8 cellular contexts compared by ENCODE assay signal in the genomic region with DNA sequence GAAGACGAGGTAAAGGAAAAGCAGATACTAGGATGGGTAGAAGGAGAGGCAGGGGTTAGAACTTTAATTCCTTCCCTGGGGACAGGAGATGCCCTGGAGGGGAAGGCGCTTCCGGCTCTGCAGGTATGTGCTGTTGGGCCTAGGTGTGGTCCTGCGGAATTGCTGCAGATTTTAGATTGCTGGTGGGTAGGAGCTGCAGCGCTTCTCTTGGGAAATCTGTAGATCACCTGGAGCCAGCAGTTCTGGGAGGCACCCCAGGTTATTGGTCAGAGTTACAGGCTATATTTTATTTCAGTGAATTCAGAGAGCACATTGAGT. TPM values are rescaled to one million over a fixed set of nuclear protein-coding genes. Genes with fewer than 3 reads are reported as not detected.
DNase-seq lines count a peak whose midpoint lies in the region; ATAC-seq and TF ChIP-seq lines count a peak whose summit lies in the region.

No MANE protein-coding gene starts in this region.

- H3K4me3 ChIP-seq in H7 (ENCODE audit: insufficient read depth, low read depth, low read length) (peak overlapping the region; percentile 87), iPS-11a (ENCODE audit: low read depth, low read length) (peak overlapping the region; percentile 82), spleen (peak overlapping the region; percentile 58 to 94 (median 74))

- H3K4me1 Mint-ChIP-seq in WTC11 (peaks cover 46% of the 10 kb centered on the region), endothelial cell (ENCODE audit: unreplicated experiment) (peaks cover 12% of the 10 kb centered on the region)

- H3K4me3 Mint-ChIP-seq in WTC11 (no peak overlapping the region), endothelial cell (ENCODE audit: unreplicated experiment) (no peak overlapping the region)

- no peak for TF ChIP-seq POLR2A in spleen (IDR thresholded peaks at IDR 0.05)

- no peaks in the 10 kb centered on the region for H3K9me3 Mint-ChIP-seq in WTC11
- H3K9me3 Mint-ChIP-seq in endothelial cell (ENCODE audit: unreplicated experiment) = no peaks in the 10 kb centered on the region

- H3K27me3 Mint-ChIP-seq in WTC11 (ENCODE audit: low read depth) (no peaks in the 10 kb centered on the region; the same call in 1 of the 2 replicates), endothelial cell (ENCODE audit: unreplicated experiment) (peaks cover 1% of the 10 kb centered on the region)

- CTCF ChIA-PET in WTC11 (lab: Charles Lee) = interaction anchor here (1.2 kb wide), 1 partner anchor 30 kb away, joined by 5 read pairs; no protein-coding TSS in a partner anchor

- H3K36me3 Mint-ChIP-seq in WTC11 (peaks cover 5% of the 10 kb centered on the region), endothelial cell (ENCODE audit: low read depth, unreplicated experiment) (no peaks in the 10 kb centered on the region)

- no peaks in the 10 kb centered on the region for H3K9me3 ChIP-seq in spleen

- no peak for TF ChIP-seq CTCF in WTC11 (IDR thresholded peaks at IDR 0.05)
- TF ChIP-seq CTCF in spleen (IDR thresholded peaks at IDR 0.05 in 8 of 11, conservative IDR thresholded peaks at IDR 0.05 in 3 of 11) = no peak
- TF ChIP-seq CTCF in endothelial cell (IDR thresholded peaks at IDR 0.05; ENCODE audit: unreplicated experiment) = no peak

- intact Hi-C loops in spleen (cut with DNase I; ENCODE audit: low total_unique reads) = loop anchor here (5.0 kb wide), 1 partner anchor 65 kb away; the partner anchor contains the start of gene ALDH9A1

- ATAC-seq in WTC11 = peak; percentile 14

- 29 to 41% (median 36%) methylated on average over 5 of the region's 5 CpGs for WGBS in spleen, 5 donors

- H3K27ac Mint-ChIP-seq in WTC11 (no peak overlapping the region), endothelial cell (ENCODE audit: unreplicated experiment) (no peak overlapping the region)

- H3K27me3 ChIP-seq in H7 (ENCODE audit: control insufficient read depth, insufficient read depth, low read length) = no peaks in the 10 kb centered on the region; the same call in 1 of the 2 replicates
- H3K27me3 ChIP-seq in spleen (replicated peaks in 1 of 7) = no peaks in the 10 kb centered on the region

- POLR2A ChIA-PET in WTC11 (lab: Charles Lee) = interaction anchor here (0.6 kb wide), 1 partner anchor 14 kb away, joined by 3 read pairs; no protein-coding TSS in a partner anchor

- H3K27ac ChIP-seq in spleen = peak overlapping the region in 6 of 8 donors; percentile 87 to 95 (median 90)

- peaks cover 21 to 68% (median 52%) of the 10 kb centered on the region in 6 donors for H3K4me1 ChIP-seq in spleen

- DNase-seq in H7 = peak; percentile 36
- peak; percentile 21 for DNase-seq in WTC11 (ENCODE audit: low spot score)
- DNase-seq in spleen = no peak
- no peak for DNase-seq in HT-29 (ENCODE audit: low spot score)
- no peak for DNase-seq in endothelial cell (ENCODE audit: low spot score)
- no peak for DNase-seq in activated gamma-delta T cell (lab: John Stamatoyannopoulos, UW)
- no peak for DNase-seq in NCI-H226

- peaks cover 1% of the 10 kb centered on the region; the same call in 1 of the 2 replicates for H3K36me3 ChIP-seq in H7 (replicated peaks; ENCODE audit: control insufficient read depth, insufficient read depth, low read length)
- peaks cover 0 to 10% (median 2%) of the 10 kb centered on the region in 6 donors for H3K36me3 ChIP-seq in spleen

TF ChIP-seq in WTC11, 78 proteins besides CTCF, POLR2A, EP300 and RAD21:
- no peak for TF ChIP-seq GTF2I (CRISPR knock-in tag; conservative IDR thresholded peaks at IDR 0.05)
- no peak for TF ChIP-seq ZBTB21 (CRISPR knock-in tag; IDR thresholded peaks at IDR 0.05; ENCODE audit: borderline replicate concordance)
- TF ChIP-seq NR2C2 (CRISPR knock-in tag; IDR thresholded peaks at IDR 0.05) = no peak
- TF ChIP-seq ZNF263 (CRISPR knock-in tag; IDR thresholded peaks at IDR 0.05; ENCODE audit: low read depth) = no peak
- no peak for TF ChIP-seq E2F1 (CRISPR knock-in tag; IDR thresholded peaks at IDR 0.05)
- TF ChIP-seq ESRRA (CRISPR knock-in tag; IDR thresholded peaks at IDR 0.05; ENCODE audit: borderline replicate concordance) = no peak
- TF ChIP-seq, protein P1, sequence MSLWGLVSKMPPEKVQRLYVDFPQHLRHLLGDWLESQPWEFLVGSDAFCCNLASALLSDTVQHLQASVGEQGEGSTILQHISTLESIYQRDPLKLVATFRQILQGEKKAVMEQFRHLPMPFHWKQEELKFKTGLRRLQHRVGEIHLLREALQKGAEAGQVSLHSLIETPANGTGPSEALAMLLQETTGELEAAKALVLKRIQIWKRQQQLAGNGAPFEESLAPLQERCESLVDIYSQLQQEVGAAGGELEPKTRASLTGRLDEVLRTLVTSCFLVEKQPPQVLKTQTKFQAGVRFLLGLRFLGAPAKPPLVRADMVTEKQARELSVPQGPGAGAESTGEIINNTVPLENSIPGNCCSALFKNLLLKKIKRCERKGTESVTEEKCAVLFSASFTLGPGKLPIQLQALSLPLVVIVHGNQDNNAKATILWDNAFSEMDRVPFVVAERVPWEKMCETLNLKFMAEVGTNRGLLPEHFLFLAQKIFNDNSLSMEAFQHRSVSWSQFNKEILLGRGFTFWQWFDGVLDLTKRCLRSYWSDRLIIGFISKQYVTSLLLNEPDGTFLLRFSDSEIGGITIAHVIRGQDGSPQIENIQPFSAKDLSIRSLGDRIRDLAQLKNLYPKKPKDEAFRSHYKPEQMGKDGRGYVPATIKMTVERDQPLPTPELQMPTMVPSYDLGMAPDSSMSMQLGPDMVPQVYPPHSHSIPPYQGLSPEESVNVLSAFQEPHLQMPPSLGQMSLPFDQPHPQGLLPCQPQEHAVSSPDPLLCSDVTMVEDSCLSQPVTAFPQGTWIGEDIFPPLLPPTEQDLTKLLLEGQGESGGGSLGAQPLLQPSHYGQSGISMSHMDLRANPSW (CRISPR knock-in tag; conservative IDR thresholded peaks at IDR 0.05; ENCODE audit: low read depth) = no peak
- no peak for TF ChIP-seq RORB (CRISPR knock-in tag; IDR thresholded peaks at IDR 0.05)
- no peak for TF ChIP-seq TCF7 (CRISPR knock-in tag; IDR thresholded peaks at IDR 0.05; ENCODE audit: low read depth)
- TF ChIP-seq, protein P2, sequence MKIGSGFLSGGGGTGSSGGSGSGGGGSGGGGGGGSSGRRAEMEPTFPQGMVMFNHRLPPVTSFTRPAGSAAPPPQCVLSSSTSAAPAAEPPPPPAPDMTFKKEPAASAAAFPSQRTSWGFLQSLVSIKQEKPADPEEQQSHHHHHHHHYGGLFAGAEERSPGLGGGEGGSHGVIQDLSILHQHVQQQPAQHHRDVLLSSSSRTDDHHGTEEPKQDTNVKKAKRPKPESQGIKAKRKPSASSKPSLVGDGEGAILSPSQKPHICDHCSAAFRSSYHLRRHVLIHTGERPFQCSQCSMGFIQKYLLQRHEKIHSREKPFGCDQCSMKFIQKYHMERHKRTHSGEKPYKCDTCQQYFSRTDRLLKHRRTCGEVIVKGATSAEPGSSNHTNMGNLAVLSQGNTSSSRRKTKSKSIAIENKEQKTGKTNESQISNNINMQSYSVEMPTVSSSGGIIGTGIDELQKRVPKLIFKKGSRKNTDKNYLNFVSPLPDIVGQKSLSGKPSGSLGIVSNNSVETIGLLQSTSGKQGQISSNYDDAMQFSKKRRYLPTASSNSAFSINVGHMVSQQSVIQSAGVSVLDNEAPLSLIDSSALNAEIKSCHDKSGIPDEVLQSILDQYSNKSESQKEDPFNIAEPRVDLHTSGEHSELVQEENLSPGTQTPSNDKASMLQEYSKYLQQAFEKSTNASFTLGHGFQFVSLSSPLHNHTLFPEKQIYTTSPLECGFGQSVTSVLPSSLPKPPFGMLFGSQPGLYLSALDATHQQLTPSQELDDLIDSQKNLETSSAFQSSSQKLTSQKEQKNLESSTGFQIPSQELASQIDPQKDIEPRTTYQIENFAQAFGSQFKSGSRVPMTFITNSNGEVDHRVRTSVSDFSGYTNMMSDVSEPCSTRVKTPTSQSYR (CRISPR knock-in tag; IDR thresholded peaks at IDR 0.05) = no peak

RNA-seq across cellular contexts. Expression of gene MGST3, which starts 1.1 kb away (rescaled TPM):
- total RNA-seq in H7 (2014; rRNA removed; shearing (Covaris generic)) = 235 and 280 TPM in 2 replicates
- 120 to 137 TPM (median 124 TPM) in 3 replicates for total RNA-seq in WTC11 (2021)
- total RNA-seq in spleen = 100 to 1,000 TPM in 1 of 7 donors, 10 to 100 TPM in 6; 47.8 to 109 (median 87.5) TPM
- 10 to 100 TPM; 64.5 to 78.6 (median 74.6) TPM for polyA plus RNA-seq in spleen
- 44.4 and 47.5 TPM in 2 replicates for total RNA-seq in HT-29 (2014; rRNA removed; shearing (Covaris generic))
- total RNA-seq in endothelial cell (ENCODE audit: unreplicated experiment) = 156 TPM

Comparison
In these comparisons a context has a peak if more than half of its experiments do, and no peak if none do; other contexts are left out.
1. DNase-seq: peak in H7 (single experiment) and WTC11 (single experiment); none in spleen (single experiment), HT-29 (single experiment), endothelial cell (single experiment), activated gamma-delta T cell (single experiment) and NCI-H226 (single experiment).
2. Peak in every context shown above with its lines, with median percentiles within 50 percentile points of each other: H3K4me3 ChIP-seq.